In genomic region chr1:234535208-234535607, GRCh38 we compare ENCODE assay signal across 17 cellular contexts. TPM values are rescaled to one million over a fixed set of nuclear protein-coding genes. Genes with fewer than 3 reads are reported as not detected.
DNase-seq lines count a peak whose midpoint lies in the region; ATAC-seq and TF ChIP-seq lines count a peak whose summit lies in the region.
"Had no signal": no experiment of that assay in that cellular context is flagged by ENCODE, and none has a peak within 500 bp of the region (broad histone marks: within the 10 kb centered on the region; RNA-seq: fewer than 3 reads in every experiment).

No MANE protein-coding gene starts in this region.

- DNase-seq in activated effector memory CD4-positive, alpha-beta T cell treated with anti-CD3 and anti-CD28 coated beads, Interleukin-2, amount 50 U/mL, for 16 hours = peak; percentile 48
- DNase-seq in activated effector memory CD4-positive, alpha-beta T cell treated with Interleukin-2 at 50 U/mL for 16 hours = no peak
- no peak for DNase-seq in esophagus muscularis mucosa (ENCODE audit: extremely low spot score)
- DNase-seq in osteocyte (ENCODE audit: extremely low spot score, unreplicated experiment) = no peak
- DNase-seq in type B pancreatic cell (ENCODE audit: extremely low spot score, unreplicated experiment) = no peak
- no peak for DNase-seq in GM20000 (ENCODE audit: low spot score)
- DNase-seq in HK-2 (ENCODE audit: unreplicated experiment) = no peak
- DNase-seq: 8988T; activated CD8-positive, alpha-beta memory T cell treated with anti-CD3 and anti-CD28 coated beads, Interleukin-2, amount 10 ng/mL, durations not matched to agents 7 days and 5 days; activated naive CD8-positive, alpha-beta T cell treated with anti-CD3 and anti-CD28 coated beads, Interleukin-2, amount 50 U/mL, for 24 hours; effector CD8-positive, alpha-beta T cell; glutamatergic neuron; NCI-H1417 treated with DMSO at 0.1 percent for 48 hours; NCI-H526; stimulated activated CD4-positive, alpha-beta T cell treated with anti-CD3 and anti-CD28 coated beads, Interleukin-4, amount 100 ng/mL, for 4 hours had no signal

- TF ChIP-seq POLR2A in esophagus muscularis mucosa (IDR thresholded peaks at IDR 0.05; ENCODE audit: low read depth) = no peak

- H3K9me3 Mint-ChIP-seq in osteocyte (ENCODE audit: unreplicated experiment) = no peaks in the 10 kb centered on the region
- H3K9me3 Mint-ChIP-seq in type B pancreatic cell = no peaks in the 10 kb centered on the region
- H3K9me3 Mint-ChIP-seq: activated naive CD8-positive, alpha-beta T cell treated with anti-CD3 and anti-CD28 coated beads, Interleukin-2, amount 50 U/mL, for 24 hours; stimulated activated naive CD8-positive, alpha-beta T cell treated with anti-CD3 and anti-CD28 coated beads, Interleukin-15, Interleukin-2, amounts not matched to agents 100 ng/mL and 50 ng/mL, for 24 hours had no signal

- intact Hi-C loops in esophagus muscularis mucosa (cut with DNase I) = loop anchor here (2.0 to 10.0 kb wide), 3 partner anchors 66 to 457 kb away; no protein-coding TSS in a partner anchor

- H3K4me3 ChIP-seq in esophagus muscularis mucosa = no peak overlapping the region

- H3K36me3 Mint-ChIP-seq in osteocyte (ENCODE audit: unreplicated experiment) (no peaks in the 10 kb centered on the region), type B pancreatic cell (no peaks in the 10 kb centered on the region)
- H3K36me3 Mint-ChIP-seq: activated CD8-positive, alpha-beta memory T cell treated with anti-CD3 and anti-CD28 coated beads, Interleukin-2, amount 10 ng/mL, durations not matched to agents 7 days and 5 days had no signal

- no peak for TF ChIP-seq EP300 in esophagus muscularis mucosa (IDR thresholded peaks at IDR 0.05)

- H3K27ac Mint-ChIP-seq in osteocyte (ENCODE audit: unreplicated experiment) = peak overlapping the region; percentile 96
- peak overlapping the region; percentile 82 for H3K27ac Mint-ChIP-seq in type B pancreatic cell
- H3K27ac Mint-ChIP-seq: activated CD8-positive, alpha-beta memory T cell treated with anti-CD3 and anti-CD28 coated beads, Interleukin-2, amount 10 ng/mL, durations not matched to agents 7 days and 5 days; activated naive CD8-positive, alpha-beta T cell treated with anti-CD3 and anti-CD28 coated beads, Interleukin-2, amount 50 U/mL, for 24 hours; stimulated activated naive CD8-positive, alpha-beta T cell treated with anti-CD3 and anti-CD28 coated beads, Interleukin-15, Interleukin-2, amounts not matched to agents 100 ng/mL and 50 ng/mL, for 24 hours had no signal

- H3K4me1 ChIP-seq in esophagus muscularis mucosa = peaks cover 99 to 100% (median 100%) of the 10 kb centered on the region in 4 donors

- no peaks in the 10 kb centered on the region for H3K27me3 ChIP-seq in esophagus muscularis mucosa

- H3K27ac ChIP-seq in esophagus muscularis mucosa (replicated peaks in 1 of 4) = peak overlapping the region; percentile 92 to 99 (median 96)

- H3K36me3 ChIP-seq in esophagus muscularis mucosa = no peaks in the 10 kb centered on the region

- WGBS in esophagus muscularis mucosa = 50% methylated on average over 6 of the region's 6 CpGs

- TF ChIP-seq CTCF in esophagus muscularis mucosa (IDR thresholded peaks at IDR 0.05) = no peak
- TF ChIP-seq CTCF in osteocyte (IDR thresholded peaks at IDR 0.05) = no peak
- TF ChIP-seq CTCF in type B pancreatic cell (conservative IDR thresholded peaks at IDR 0.05) = no peak
- TF ChIP-seq CTCF in GM20000 (IDR thresholded peaks at IDR 0.05; ENCODE audit: extremely low read depth, missing control alignments) = no peak

- H3K27me3 Mint-ChIP-seq in osteocyte (ENCODE audit: unreplicated experiment) = no peaks in the 10 kb centered on the region
- H3K27me3 Mint-ChIP-seq in type B pancreatic cell = no peaks in the 10 kb centered on the region
- H3K27me3 Mint-ChIP-seq: stimulated activated naive CD8-positive, alpha-beta T cell treated with anti-CD3 and anti-CD28 coated beads, Interleukin-15, Interleukin-2, amounts not matched to agents 100 ng/mL and 50 ng/mL, for 24 hours had no signal

- H3K9me3 ChIP-seq in esophagus muscularis mucosa = no peaks in the 10 kb centered on the region

- no peak for ATAC-seq in GM21717 (IDR thresholded peaks at IDR 0.05; ENCODE audit: unreplicated experiment)
- ATAC-seq: activated CD8-positive, alpha-beta memory T cell treated with anti-CD3 and anti-CD28 coated beads, Interleukin-2, amount 10 ng/mL, durations not matched to agents 7 days and 5 days; activated naive CD8-positive, alpha-beta T cell treated with anti-CD3 and anti-CD28 coated beads, Interleukin-2, amount 50 U/mL, for 24 hours had no signal

- H3K4me1 Mint-ChIP-seq in osteocyte (ENCODE audit: unreplicated experiment) = peaks cover 64% of the 10 kb centered on the region
- H3K4me1 Mint-ChIP-seq in type B pancreatic cell (ENCODE audit: unreplicated experiment) = peaks cover 92% of the 10 kb centered on the region

- H3K4me3 Mint-ChIP-seq in osteocyte (ENCODE audit: unreplicated experiment) (peak overlapping the region; percentile 17), type B pancreatic cell (peak overlapping the region; percentile 29)
- H3K4me3 Mint-ChIP-seq: activated CD8-positive, alpha-beta memory T cell treated with anti-CD3 and anti-CD28 coated beads, Interleukin-2, amount 10 ng/mL, durations not matched to agents 7 days and 5 days; activated naive CD8-positive, alpha-beta T cell treated with anti-CD3 and anti-CD28 coated beads, Interleukin-2, amount 50 U/mL, for 24 hours; stimulated activated naive CD8-positive, alpha-beta T cell treated with anti-CD3 and anti-CD28 coated beads, Interleukin-15, Interleukin-2, amounts not matched to agents 100 ng/mL and 50 ng/mL, for 24 hours had no signal

RNA-seq across cellular contexts. Expression of gene TARBP1, which starts 56.2 kb away (rescaled TPM):
- total RNA-seq in esophagus muscularis mucosa = 10 to 100 TPM in 2 of 4 donors, 1 to 10 TPM in 2; 5.8 to 11.1 (median 9.8) TPM
- 19.0 and 21.4 TPM in 2 replicates for total RNA-seq in osteocyte
- total RNA-seq in type B pancreatic cell (ENCODE audit: low replicate concordance) = 22.2 and 38.1 TPM in 2 replicates
